ENCODE assay signal across 15 cellular contexts in the genomic region with DNA sequence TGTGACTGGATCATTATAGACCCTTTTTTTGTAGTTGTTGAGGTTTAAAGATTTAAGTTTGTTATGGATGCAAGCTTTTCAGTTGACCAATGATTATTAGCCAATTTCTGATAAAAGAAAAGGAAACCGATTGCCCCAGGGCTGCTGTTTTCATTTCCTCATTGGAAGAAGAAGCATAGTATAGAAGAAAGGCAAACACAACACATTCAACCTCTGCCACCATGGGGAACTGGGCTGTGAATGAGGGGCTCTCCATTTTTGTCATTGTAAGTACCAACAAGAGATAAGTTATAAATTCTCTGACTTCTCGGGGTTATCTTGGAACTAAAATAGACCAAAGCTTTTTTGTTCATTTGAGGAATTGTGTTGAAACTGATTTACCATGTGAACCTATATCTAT. TPM values are rescaled to one million over a fixed set of nuclear protein-coding genes. Genes with fewer than 3 reads are reported as not detected.
DNase-seq lines count a peak whose midpoint lies in the region; ATAC-seq and TF ChIP-seq lines count a peak whose summit lies in the region.
"Had no signal": no experiment of that assay in that cellular context is flagged by ENCODE, and none has a peak within 500 bp of the region (broad histone marks: within the 10 kb centered on the region; RNA-seq: fewer than 3 reads in every experiment).

Gene CYBB (plus strand): TSS at position 203 of the 400 bp plus-strand sequence. CDS start 19 bp downstream, at position 222.

- H3K79me2 ChIP-seq in ACC112 (ENCODE audit: control insufficient read depth, insufficient read depth, low read length, unreplicated experiment), result no peaks in the 10 kb centered on the region

- no peak for TF ChIP-seq CTCF in brain microvascular endothelial cell (IDR thresholded peaks at IDR 0.05; ENCODE audit: low read depth, low read length, missing control alignments)

- in situ Hi-C loops in GM18951 (cut with MboI; ENCODE audit: low sequenced_read_pairs, unreplicated experiment) (no loop called here), brain microvascular endothelial cell (cut with HindIII; ENCODE audit: low pct_ligation_motif_present, low sequenced_read_pairs) (no loop called here)

- H3K36me3 ChIP-seq in ACC112 (ENCODE audit: insufficient read depth, low read length) (no peaks in the 10 kb centered on the region), brain microvascular endothelial cell (replicated peaks) (no peaks in the 10 kb centered on the region)

- peak within 1 kb of the TSS; percentile 13 for H2AFZ ChIP-seq in ACC112 (ENCODE audit: low read length, unreplicated experiment)

- no peaks in the 10 kb centered on the region for H3K4me1 ChIP-seq in ACC112 (ENCODE audit: control insufficient read depth, insufficient read depth, low read length, unreplicated experiment)

- H3K4me3 ChIP-seq in ACC112 (ENCODE audit: low read depth, low read length) (no peak within 1 kb of the TSS), brain microvascular endothelial cell (ENCODE audit: low read depth, low read length) (no peak within 1 kb of the TSS)
- H3K4me3 ChIP-seq: K562 had no signal

- H3K27ac ChIP-seq in ACC112 (ENCODE audit: low read depth, low read length) (no peak within 1 kb of the TSS), brain microvascular endothelial cell (no peak within 1 kb of the TSS)

- ATAC-seq in HG03135 (IDR thresholded peaks at IDR 0.05; ENCODE audit: unreplicated experiment), result no peak
- ATAC-seq: K562; naive thymus-derived CD8-positive, alpha-beta T cell had no signal

- H3K27me3 ChIP-seq in ACC112 (ENCODE audit: insufficient read depth, low read length), result no peaks in the 10 kb centered on the region
- H3K27me3 ChIP-seq in brain microvascular endothelial cell (replicated peaks), result no peaks in the 10 kb centered on the region

- peak; percentile 36 for TF ChIP-seq POLR2A in GM18951 (IDR thresholded peaks at IDR 0.05; ENCODE audit: extremely low read depth, insufficient read depth, insufficient read length)

- peak; percentile 14 to 56 for DNase-seq in NOMO-1 (lab: John Stamatoyannopoulos, UW; ENCODE audit: unreplicated experiment in 2 of 2)
- no peak for DNase-seq in mesenteric fat pad (ENCODE audit: low spot score)
- DNase-seq in NCI-H187 treated with DMSO at 0.1 percent for 48 hours (lab: John Stamatoyannopoulos, UW), result no peak
- no peak for DNase-seq in NCI-H128 (lab: John Stamatoyannopoulos, UW; ENCODE audit: unreplicated experiment)
- DNase-seq in brain microvascular endothelial cell, result no peak
- DNase-seq: activated CD4-positive, alpha-beta T cell treated with anti-CD3 and anti-CD28 coated beads, Interleukin-2, amount 50 U/mL, for 48 hours; hypothalamus; naive thymus-derived CD8-positive, alpha-beta T cell; NCI-H345; stimulated activated CD4-positive, alpha-beta T cell treated with anti-CD3 and anti-CD28 coated beads, Interleukin-1b, Interleukin-23, amount 100 ng/mL, for 48 hours; substantia nigra had no signal

RNA-seq across cellular contexts. Expression of gene CYBB, which starts in this region (rescaled TPM):
- 77.0 TPM for total RNA-seq in mesenteric fat pad

Comparison
In these comparisons a context has a peak if more than half of its experiments do, and no peak if none do; other contexts are left out.
1. DNase-seq: peak in NOMO-1 (2 of 2); none in mesenteric fat pad (single experiment), NCI-H187 treated with DMSO at 0.1 percent for 48 hours (single experiment), NCI-H128 (single experiment) and brain microvascular endothelial cell (single experiment).